In the genomic region with DNA sequence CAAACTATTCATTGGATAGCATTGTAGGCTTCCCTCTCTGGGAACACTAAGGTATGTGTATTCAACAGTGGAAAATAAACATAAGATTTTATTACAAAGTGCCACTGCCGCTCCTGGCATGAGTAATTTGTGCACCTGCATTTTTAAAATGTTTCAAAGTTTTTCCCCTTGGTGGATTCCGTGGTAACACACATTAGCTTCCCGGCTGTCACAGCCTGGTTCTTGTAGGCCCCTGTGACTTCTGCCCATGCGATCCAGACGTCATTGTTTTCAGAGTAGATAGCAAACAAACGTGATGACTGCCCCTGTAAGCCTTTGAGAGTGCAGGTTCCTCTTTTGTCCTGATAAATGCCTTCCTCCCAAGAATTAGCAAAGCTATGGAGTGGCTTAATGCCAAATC, we compare ENCODE assay signal across 15 cellular contexts.
A peak's percentile ranks its signal among the peaks of the same experiment; 100 is the strongest.
DNase-seq lines count a peak whose midpoint lies in the region; ATAC-seq and TF ChIP-seq lines count a peak whose summit lies in the region.
"Had no signal": no experiment of that assay in that cellular context is flagged by ENCODE, and none has a peak within 500 bp of the region (broad histone marks: within the 10 kb centered on the region; RNA-seq: fewer than 3 reads in every experiment).

No MANE protein-coding gene starts in this region.

- H3K27ac Mint-ChIP-seq in H9 = peak overlapping the region in 2 of 3 experiments; percentile 13 to 51; a peak in 2 of 7 replicates

- TF ChIP-seq CTCF in H9 (conservative IDR thresholded peaks at IDR 0.05) (no peak), adrenal gland (IDR thresholded peaks at IDR 0.05) (no peak)

- peaks cover 30 to 33% of the 10 kb centered on the region in 2 experiments for H3K4me1 Mint-ChIP-seq in H9

- H3K79me2 ChIP-seq in H9 (ENCODE audit: insufficient read depth, low read length) = no peaks in the 10 kb centered on the region

- no peak overlapping the region for H3K56ac ChIP-seq in H9 (ENCODE audit: insufficient read length, low read depth, low read length)

- no CpG with 5 or more reads among the region's 6 CpGs for WGBS in H9 (ENCODE audit: extremely low coverage, insufficient read length, low lambda C conversion rate)
- no CpG with 5 or more reads among the region's 6 CpGs for WGBS in neuronal stem cell (ENCODE audit: extremely low coverage in 2 of 2, insufficient read length in 2 of 2, insufficient replicate concordance in 1 of 2), 2 donors
- 73 to 79% (median 78%) methylated on average over 6 of the region's 6 CpGs for WGBS in adrenal gland, 4 donors

- H3K4ac ChIP-seq in H9 (ENCODE audit: low read depth, low read length) (no peak overlapping the region), neuronal stem cell (ENCODE audit: low read length) (no peak overlapping the region)

- peaks cover 16% of the 10 kb centered on the region for H3K27me3 Mint-ChIP-seq in H9 (ENCODE audit: low read depth)

- no peak overlapping the region for H3K23ac ChIP-seq in H9 (ENCODE audit: insufficient read length, low read depth, low read length)
- H3K23ac ChIP-seq in neuronal stem cell (ENCODE audit: low read depth, low read length, poor library complexity) = no peak overlapping the region

- H3K27ac ChIP-seq in H9 (ENCODE audit: insufficient read length, low read depth, low read length) (no peak overlapping the region), neuronal stem cell (replicated peaks; ENCODE audit: low read length) (no peak overlapping the region), adrenal gland (no peak overlapping the region)
- H3K27ac ChIP-seq: sigmoid colon had no signal

- H3K23me2 ChIP-seq in H9 (ENCODE audit: insufficient read length, low read depth, low read length, poor library complexity, severe bottlenecking) = no peaks in the 10 kb centered on the region

- H3K18ac ChIP-seq in H9 (ENCODE audit: insufficient read length, low read depth, low read length) (no peak overlapping the region), neuronal stem cell (ENCODE audit: low read length) (no peak overlapping the region)

- no peak overlapping the region for H2BK5ac ChIP-seq in H9 (ENCODE audit: insufficient read length, low read length)
- no peak overlapping the region for H2BK5ac ChIP-seq in neuronal stem cell (ENCODE audit: low read length)

- no peak overlapping the region for H3K4me3 Mint-ChIP-seq in H9

- no peak for ATAC-seq in GM18517 (IDR thresholded peaks at IDR 0.05; ENCODE audit: unreplicated experiment)
- ATAC-seq in GM19463 (IDR thresholded peaks at IDR 0.05; ENCODE audit: unreplicated experiment) = no peak

- H3K79me1 ChIP-seq in H9 (ENCODE audit: insufficient read depth, low read depth, low read length, poor library complexity, severe bottlenecking) = no peaks in the 10 kb centered on the region
- H3K79me1 ChIP-seq in neuronal stem cell (ENCODE audit: low read depth, low read length) = no peaks in the 10 kb centered on the region

- H3K9ac ChIP-seq in H9 (ENCODE audit: extremely low read depth, insufficient read length, low read length) = no peak overlapping the region
- no peak overlapping the region for H3K9ac ChIP-seq in neuronal stem cell (ENCODE audit: low read depth, low read length, poor library complexity)

- H2BK20ac ChIP-seq in H9 (ENCODE audit: low read depth, low read length, poor library complexity, severe bottlenecking) = no peak overlapping the region

- H4K91ac ChIP-seq in H9 (ENCODE audit: insufficient read length, low read depth, low read length) = no peak overlapping the region
- no peak overlapping the region for H4K91ac ChIP-seq in neuronal stem cell (ENCODE audit: low read depth, low read length, poor library complexity)

- no peaks in the 10 kb centered on the region; a peak in 1 of 7 replicates for H3K36me3 Mint-ChIP-seq in H9 (ENCODE audit: insufficient read depth in 1 of 3, low read depth in 3 of 3)

- H3K36me3 ChIP-seq in neuronal stem cell (replicated peaks in 1 of 2; ENCODE audit: control insufficient read depth in 2 of 2, insufficient read depth in 2 of 2, low read length in 2 of 2) = no peaks in the 10 kb centered on the region
- H3K36me3 ChIP-seq in adrenal gland (replicated peaks in 1 of 2) = no peaks in the 10 kb centered on the region
- H3K36me3 ChIP-seq: sigmoid colon had no signal

- H2BK15ac ChIP-seq in H9 (ENCODE audit: low read depth, low read length) (no peak overlapping the region), neuronal stem cell (ENCODE audit: low read length) (no peak overlapping the region)

- H2AK5ac ChIP-seq in H9 (ENCODE audit: insufficient read length, low read length) (no peak overlapping the region), neuronal stem cell (ENCODE audit: low read depth, low read length) (no peak overlapping the region)

- H3K14ac ChIP-seq in H9 (ENCODE audit: insufficient read depth, low read length) (no peak overlapping the region), neuronal stem cell (ENCODE audit: low read length) (no peak overlapping the region)

- no peak overlapping the region for H2BK12ac ChIP-seq in H9 (ENCODE audit: insufficient read length, low read depth, low read length)
- no peak overlapping the region for H2BK12ac ChIP-seq in neuronal stem cell (ENCODE audit: low read length)

- TF ChIP-seq POLR2A in adrenal gland (IDR thresholded peaks at IDR 0.05) = no peak

- no peak overlapping the region for H4K5ac ChIP-seq in H9 (ENCODE audit: insufficient read length, low read depth, low read length)

- H3K4me1 ChIP-seq in H9 (ENCODE audit: insufficient read depth, low read length) (peaks cover 8% of the 10 kb centered on the region; the same call in 1 of the 2 replicates), neuronal stem cell (ENCODE audit: control insufficient read depth in 2 of 2, insufficient read depth in 1 of 2, low read depth in 1 of 2, low read length in 2 of 2) (peaks cover 3 to 12% of the 10 kb centered on the region in 2 donors), adrenal gland (replicated peaks in 1 of 2) (no peaks in the 10 kb centered on the region)

- H3K4me3 ChIP-seq in neuronal stem cell (ENCODE audit: low read length in 2 of 2) = no peak overlapping the region
- no peak overlapping the region for H3K4me3 ChIP-seq in adrenal gland
- H3K4me3 ChIP-seq: sigmoid colon had no signal

- H3K9me3 ChIP-seq in H9 (ENCODE audit: control insufficient read depth, low read depth, low read length) (no peaks in the 10 kb centered on the region), neuronal stem cell (replicated peaks in 1 of 2; ENCODE audit: control insufficient read depth in 2 of 2, insufficient read depth in 1 of 2, low read depth in 1 of 2, low read length in 2 of 2) (peaks cover 2 to 13% of the 10 kb centered on the region in 2 donors), adrenal gland (replicated peaks in 1 of 3) (no peaks in the 10 kb centered on the region)
- H3K9me3 ChIP-seq: sigmoid colon had no signal

- H4K20me1 ChIP-seq in H9 (ENCODE audit: control insufficient read depth, insufficient read depth, insufficient read length) = no peaks in the 10 kb centered on the region

- H3K27me3 ChIP-seq in H9 (ENCODE audit: insufficient read depth, low read length) (no peaks in the 10 kb centered on the region), neuronal stem cell (ENCODE audit: control insufficient read depth in 3 of 3, insufficient read depth in 3 of 3, low read depth in 1 of 3, low read length in 3 of 3) (no peaks in the 10 kb centered on the region), adrenal gland (no peaks in the 10 kb centered on the region)
- H3K27me3 ChIP-seq: sigmoid colon had no signal

- no peak overlapping the region for H3K4me2 ChIP-seq in H9 (ENCODE audit: insufficient read depth, insufficient read length, low read length)
- H3K4me2 ChIP-seq in neuronal stem cell (ENCODE audit: insufficient read depth, low read length, poor library complexity, severe bottlenecking) = no peak overlapping the region

- intact Hi-C loops in adrenal gland (cut with DNase I) = no loop called here

- no peaks in the 10 kb centered on the region; a peak in 1 of 5 replicates for H3K9me3 Mint-ChIP-seq in H9

- no peak overlapping the region for H3T11ph ChIP-seq in H9 (ENCODE audit: low read length)

- no peak for DNase-seq in H9
- peak; percentile 91 for DNase-seq in NCI-H69 (lab: John Stamatoyannopoulos, UW)
- DNase-seq in astrocyte of the hippocampus (ENCODE audit: low read depth, low spot score) = peak; percentile 20
- no peak for DNase-seq in neuronal stem cell (ENCODE audit: low spot score)
- DNase-seq in adrenal gland = no peak
- DNase-seq in dermis blood vessel endothelial cell = no peak
- DNase-seq: activated CD4-positive, alpha-beta T cell treated with anti-CD3 and anti-CD28 coated beads for 1 hour; activated gamma-delta T cell treated with Interleukin-2 at 50 U/mL for 16 hours; anterior cingulate cortex; GDM1; mammary epithelial cell; sigmoid colon; T-helper 1 cell had no signal

- no peak overlapping the region for H2AFZ ChIP-seq in H9 (ENCODE audit: low read length)
- H2AFZ ChIP-seq in neuronal stem cell (ENCODE audit: low read length) = peak overlapping the region; percentile 39

- no peak overlapping the region for H2BK120ac ChIP-seq in H9 (ENCODE audit: low read depth, low read length, poor library complexity, severe bottlenecking)
- no peak overlapping the region for H2BK120ac ChIP-seq in neuronal stem cell (ENCODE audit: low read depth, low read length)

- no peak overlapping the region for H4K8ac ChIP-seq in H9 (replicated peaks; ENCODE audit: insufficient read length, low read depth, low read length)
- no peak overlapping the region for H4K8ac ChIP-seq in neuronal stem cell (ENCODE audit: low read depth, low read length)

Comparison
In these comparisons a context has a peak if more than half of its experiments do, and no peak if none do; other contexts are left out.
1. DNase-seq: peak in NCI-H69 (single experiment) and astrocyte of the hippocampus (single experiment); none in H9 (single experiment), neuronal stem cell (single experiment), adrenal gland (0 of 7) and dermis blood vessel endothelial cell (single experiment).